ENCODE assay signal across 20 cellular contexts in genomic region chr16:48112603-48113400, GRCh38. TPM values are rescaled to one million over a fixed set of nuclear protein-coding genes. Genes with fewer than 3 reads are reported as not detected.
DNase-seq lines count a peak whose midpoint lies in the region; ATAC-seq and TF ChIP-seq lines count a peak whose summit lies in the region.
"Had no signal": no experiment of that assay in that cellular context is flagged by ENCODE, and none has a peak within 500 bp of the region (broad histone marks: within the 10 kb centered on the region; RNA-seq: fewer than 3 reads in every experiment).

No MANE protein-coding gene starts in this region.

- H3K36me3 ChIP-seq in right atrium auricular region, result no peaks in the 10 kb centered on the region
- no peaks in the 10 kb centered on the region for H3K36me3 ChIP-seq in heart left ventricle
- no peaks in the 10 kb centered on the region for H3K36me3 ChIP-seq in osteoblast (ENCODE audit: insufficient read depth, low read length)
- no peaks in the 10 kb centered on the region for H3K36me3 ChIP-seq in thyroid gland
- H3K36me3 ChIP-seq: Peyer's patch had no signal

- H3K9me3 ChIP-seq in right atrium auricular region, result no peaks in the 10 kb centered on the region
- H3K9me3 ChIP-seq in heart left ventricle, result no peaks in the 10 kb centered on the region
- no peaks in the 10 kb centered on the region for H3K9me3 ChIP-seq in osteoblast (ENCODE audit: low read depth, low read length)
- no peaks in the 10 kb centered on the region for H3K9me3 ChIP-seq in thyroid gland
- H3K9me3 ChIP-seq: Peyer's patch had no signal

- DNase-seq in Right ventricle myocardium superior (peak; percentile 68), right atrium auricular region (ENCODE audit: low spot score) (no peak), heart left ventricle (peak in 4 of 5 donors; percentile 46 to 75 (median 54)), osteoblast (ENCODE audit: insufficient read length, low spot score, missing footprints) (peak; percentile 43), thyroid gland (peak; percentile 82 to 86), AML-193 (lab: John Stamatoyannopoulos, UW) (no peak), NCI-H82 (lab: John Stamatoyannopoulos, UW) (no peak)
- DNase-seq: CD4-positive, CD25-positive, alpha-beta regulatory T cell; MV-4-11; NCI-H187 treated with DMSO at 0.1 percent for 48 hours; NCI-H2171; NCI-H446 treated with DMSO at 0.1 percent for 48 hours; NCI-H748 treated with DMSO at 0.1 percent for 48 hours; Peyer's patch; SHP77 treated with DMSO at 0.1 percent for 48 hours had no signal

- no peaks in the 10 kb centered on the region for H3K4me1 ChIP-seq in right atrium auricular region
- peaks cover 0 to 14% (median 2%) of the 10 kb centered on the region in 12 donors for H3K4me1 ChIP-seq in heart left ventricle
- H3K4me1 ChIP-seq in osteoblast (ENCODE audit: insufficient read depth, low read length), result no peaks in the 10 kb centered on the region
- H3K4me1 ChIP-seq in thyroid gland, result peaks cover 0 to 6% of the 10 kb centered on the region in 2 donors
- H3K4me1 ChIP-seq: Peyer's patch had no signal

- H3K27ac ChIP-seq in right atrium auricular region (no peak overlapping the region), heart left ventricle (peak overlapping the region in 2 of 12 donors; percentile 19 to 34), osteoblast (ENCODE audit: low read depth, low read length) (no peak overlapping the region), thyroid gland (no peak overlapping the region)
- H3K27ac ChIP-seq: Peyer's patch had no signal

- H3K4me2 ChIP-seq in osteoblast (ENCODE audit: insufficient read depth, low read length), result no peak overlapping the region

- ATAC-seq in Right ventricle myocardium superior (ENCODE audit: poor library complexity) (peak; percentile 88), heart left ventricle (peak; percentile 60 to 91 (median 84)), HG02870 (IDR thresholded peaks at IDR 0.05; ENCODE audit: unreplicated experiment) (no peak)
- ATAC-seq: K562 had no signal

- no peak overlapping the region for H2AFZ ChIP-seq in osteoblast (ENCODE audit: low read length)

- H3K27me3 ChIP-seq in right atrium auricular region (no peaks in the 10 kb centered on the region), heart left ventricle (no peaks in the 10 kb centered on the region), osteoblast (ENCODE audit: insufficient read depth, low read length) (peaks cover 10% of the 10 kb centered on the region), thyroid gland (no peaks in the 10 kb centered on the region)
- H3K27me3 ChIP-seq: Peyer's patch had no signal

- no peak for TF ChIP-seq CTCF in right atrium auricular region (IDR thresholded peaks at IDR 0.05)
- TF ChIP-seq CTCF in heart left ventricle (IDR thresholded peaks at IDR 0.05), result no peak
- no peak for TF ChIP-seq CTCF in osteoblast (IDR thresholded peaks at IDR 0.05; ENCODE audit: extremely low read depth, low read depth, low read length)
- no peak for TF ChIP-seq CTCF in thyroid gland (IDR thresholded peaks at IDR 0.05)

- H3K4me3 ChIP-seq in right atrium auricular region (no peak overlapping the region), heart left ventricle (no peak overlapping the region), osteoblast (ENCODE audit: insufficient read depth, low read length) (no peak overlapping the region), thyroid gland (replicated peaks in 1 of 3) (no peak overlapping the region)
- H3K4me3 ChIP-seq: K562, Peyer's patch had no signal

- no peaks in the 10 kb centered on the region for H4K20me1 ChIP-seq in osteoblast (ENCODE audit: insufficient read depth, low read length)

- intact Hi-C loops in Right ventricle myocardium superior (cut with DNase I) (no loop called here), heart left ventricle (cut with DNase I) (loop anchor here in 1 of 10 donors (2.0 kb wide), 1 partner anchor 26 kb away; no protein-coding TSS in a partner anchor), thyroid gland (cut with DNase I) (no loop called here)

- WGBS in heart left ventricle, 4 donors, result 41 to 50% (median 43%) methylated on average over 9 of the region's 9 CpGs
- WGBS in thyroid gland, 2 donors, result 53 to 58% methylated on average over 9 of the region's 9 CpGs

- TF ChIP-seq POLR2A in heart left ventricle (IDR thresholded peaks at IDR 0.05), result no peak
- no peak for TF ChIP-seq POLR2A in thyroid gland (IDR thresholded peaks at IDR 0.05)

- no peaks in the 10 kb centered on the region for H3K79me2 ChIP-seq in osteoblast (ENCODE audit: insufficient read depth, low read length)

RNA-seq across cellular contexts. Expression of gene ABCC12, which starts 43.0 kb away (rescaled TPM):
- total RNA-seq in Right ventricle myocardium superior (not detected), right atrium auricular region (not detected), heart left ventricle (under 1 TPM in 3 of 9 donors, not detected in 6; 0.09 to 0.27 (median 0.12) TPM), osteoblast (not detected in 2 replicates), thyroid gland (under 1 TPM in 1 of 4 donors, not detected in 3; 0.13 TPM)
- under 1 TPM in 1 of 2 donors, not detected in 1; 0.08 TPM for polyA plus RNA-seq in heart left ventricle
- total RNA-seq: A673; Calu3; CD4-positive, CD25-positive, alpha-beta regulatory T cell; H7; K562; Peyer's patch had no signal
- polyA plus RNA-seq: CD4-positive, CD25-positive, alpha-beta regulatory T cell; K562 had no signal

Comparison
In these comparisons a context has a peak if more than half of its experiments do, and no peak if none do; other contexts are left out.
1. DNase-seq: peak in Right ventricle myocardium superior (single experiment), heart left ventricle (4 of 5), osteoblast (single experiment) and thyroid gland (2 of 2); none in right atrium auricular region (single experiment), AML-193 (0 of 2) and NCI-H82 (single experiment).